1 cellular context compared by ENCODE assay signal in the genomic region with DNA sequence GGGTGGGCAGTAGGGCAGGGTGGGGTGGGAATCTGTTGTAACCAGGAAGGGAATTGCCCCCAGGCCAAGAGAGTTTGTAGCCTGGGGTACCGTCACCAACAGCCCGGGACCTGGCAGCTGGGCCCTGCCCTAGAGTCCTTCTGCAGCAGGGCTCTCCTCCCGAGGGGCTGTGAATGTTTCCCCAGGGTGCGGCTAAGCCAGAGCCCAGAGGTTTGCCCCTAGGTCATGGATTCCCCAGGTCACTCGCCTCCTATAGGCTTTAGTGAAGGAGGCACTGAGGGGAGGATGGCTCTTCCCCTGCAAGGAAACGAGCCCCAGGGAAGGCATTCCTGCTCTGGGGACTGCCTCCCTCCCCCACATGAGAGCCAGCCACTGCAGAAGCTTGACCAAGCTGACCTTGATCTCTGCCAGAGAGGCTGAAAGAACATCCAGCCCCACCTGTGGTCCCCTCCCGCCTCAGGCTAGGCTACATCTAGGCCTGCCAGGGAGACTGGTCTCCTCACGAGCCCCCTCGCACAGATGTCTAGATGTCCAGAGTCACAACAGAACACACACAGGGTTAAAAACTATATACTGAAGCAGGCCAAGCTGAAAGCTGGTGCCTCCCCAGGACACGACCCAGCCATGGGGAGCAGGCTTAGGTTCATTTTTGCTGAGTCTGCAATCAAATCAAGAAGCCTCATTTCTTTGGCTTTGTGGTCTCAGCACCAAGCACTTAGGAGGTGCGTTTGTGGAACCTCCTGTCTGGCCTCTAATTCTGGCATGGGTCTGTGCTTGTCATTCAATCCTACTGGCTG.
TF ChIP-seq lines count a peak whose summit lies in the region.

No MANE protein-coding gene starts in this region.

TF ChIP-seq in K562, 482 proteins besides CTCF, POLR2A, EP300 and RAD21 (continued from another document):
- no peak for TF ChIP-seq HNRNPLL (IDR thresholded peaks at IDR 0.05; ENCODE audit: low read depth, low read length, poor library complexity, severe bottlenecking)
- no peak for TF ChIP-seq ZNF124 (CRISPR knock-in tag; IDR thresholded peaks at IDR 0.05)
- no peak for TF ChIP-seq RBBP5 (IDR thresholded peaks at IDR 0.05; ENCODE audit: borderline replicate concordance, insufficient read depth, low read length, poor library complexity, severe bottlenecking)
- TF ChIP-seq IRF9 (tag; IDR thresholded peaks at IDR 0.05), result no peak
